Comparison of ENCODE assay signal across 8 cellular contexts in the genomic region with DNA sequence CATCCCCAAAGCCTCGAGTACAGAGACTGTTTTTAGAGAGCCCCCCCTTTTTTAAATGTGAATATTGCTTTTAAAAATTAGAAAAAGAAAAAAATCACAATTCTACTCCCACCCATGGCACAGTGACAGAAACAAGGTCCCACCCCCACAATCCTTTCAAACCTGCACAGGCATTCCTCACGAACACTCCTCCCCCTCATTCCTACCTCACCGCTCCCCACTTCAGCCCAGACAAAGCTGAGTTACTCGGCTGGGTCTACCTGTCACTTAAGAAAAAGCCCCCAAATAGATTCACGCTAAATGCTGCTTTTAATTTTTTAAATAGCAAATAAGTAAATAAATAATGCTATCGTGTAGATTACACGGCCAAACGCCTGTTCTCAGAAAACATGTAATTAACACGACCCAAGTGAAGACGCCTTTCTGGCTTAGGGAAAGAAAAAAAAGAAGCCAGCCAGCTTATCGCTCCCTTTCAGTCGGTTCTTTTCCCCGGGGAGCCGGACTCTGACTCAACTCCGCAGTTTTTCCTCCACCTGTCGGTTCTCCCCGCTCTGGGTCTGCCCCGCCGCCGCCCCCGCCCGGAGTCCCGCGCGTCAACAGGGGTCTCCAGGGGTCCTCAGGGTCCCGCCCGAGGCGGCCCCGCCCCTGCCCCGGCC. TPM values are rescaled to one million over a fixed set of nuclear protein-coding genes. Genes with fewer than 3 reads are reported as not detected.
DNase-seq lines count a peak whose midpoint lies in the region; ATAC-seq and TF ChIP-seq lines count a peak whose summit lies in the region.

No MANE protein-coding gene starts in this region.

- intact Hi-C loops in left ventricle myocardium inferior (cut with micrococcal nuclease), result no loop called here

- CTCF ChIA-PET in WTC11 (lab: Charles Lee), result interaction anchor here (0.6 to 3.0 kb wide), 16 partner anchors 9 to 559 kb away, joined by 3 to 22 read pairs (median 7); no protein-coding TSS in a partner anchor

- H3K4me3 ChIP-seq in CD4-positive, CD25-positive, alpha-beta regulatory T cell (ENCODE audit: low read depth, low read length), result peak overlapping the region; percentile 79
- H3K4me3 ChIP-seq in left ventricle myocardium inferior, result peak overlapping the region; percentile 78
- peak overlapping the region; percentile 70 for H3K4me3 ChIP-seq in retinal pigment epithelial cell (ENCODE audit: low read length)

- peaks cover 37% of the 10 kb centered on the region for H3K27me3 Mint-ChIP-seq in CD4-positive, CD25-positive, alpha-beta regulatory T cell
- peaks cover 30% of the 10 kb centered on the region for H3K27me3 Mint-ChIP-seq in WTC11 (ENCODE audit: low read depth)

- peaks cover 0 to 61% (median 31%) of the 10 kb centered on the region in 4 donors for H3K4me1 Mint-ChIP-seq in CD4-positive, CD25-positive, alpha-beta regulatory T cell
- peaks cover 27% of the 10 kb centered on the region for H3K4me1 Mint-ChIP-seq in WTC11

- no peaks in the 10 kb centered on the region for H3K9me3 Mint-ChIP-seq in CD4-positive, CD25-positive, alpha-beta regulatory T cell
- H3K9me3 Mint-ChIP-seq in WTC11, result no peaks in the 10 kb centered on the region

- peaks cover 11% of the 10 kb centered on the region for H3K27me3 ChIP-seq in CD4-positive, CD25-positive, alpha-beta regulatory T cell (ENCODE audit: control insufficient read depth, insufficient read depth, low read length)
- peaks cover 20% of the 10 kb centered on the region for H3K27me3 ChIP-seq in left ventricle myocardium inferior (ENCODE audit: low read depth)

- peak overlapping the region; percentile 57 to 87 (median 83) for H3K4me3 Mint-ChIP-seq in CD4-positive, CD25-positive, alpha-beta regulatory T cell
- H3K4me3 Mint-ChIP-seq in WTC11, result peak overlapping the region; percentile 81

- H3K36me3 Mint-ChIP-seq in CD4-positive, CD25-positive, alpha-beta regulatory T cell, result no peaks in the 10 kb centered on the region
- H3K36me3 Mint-ChIP-seq in WTC11, result no peaks in the 10 kb centered on the region

- ATAC-seq in CD4-positive, CD25-positive, alpha-beta regulatory T cell (ENCODE audit: low read depth in 2 of 2), result no peak
- ATAC-seq in HG03097 (IDR thresholded peaks at IDR 0.05; ENCODE audit: low FRiP score, unreplicated experiment), result peak; percentile 1
- no peak for ATAC-seq in WTC11
- no peak for ATAC-seq in GM18502 (IDR thresholded peaks at IDR 0.05; ENCODE audit: poor library complexity, unreplicated experiment)
- ATAC-seq in GM18868 (IDR thresholded peaks at IDR 0.05; ENCODE audit: unreplicated experiment), result no peak

- POLR2A ChIA-PET in WTC11 (lab: Charles Lee), result interaction anchor here (0.6 to 1.5 kb wide), 3 partner anchors 57 to 77 kb away, joined by 3 to 4 read pairs (median 3); no protein-coding TSS in a partner anchor

- H3K9me3 ChIP-seq in CD4-positive, CD25-positive, alpha-beta regulatory T cell (ENCODE audit: control insufficient read depth in 2 of 2, low read length in 2 of 2), result no peaks in the 10 kb centered on the region
- no peaks in the 10 kb centered on the region for H3K9me3 ChIP-seq in left ventricle myocardium inferior (replicated peaks)

- DNase-seq in CD4-positive, CD25-positive, alpha-beta regulatory T cell, result no peak
- DNase-seq in WTC11 (ENCODE audit: low spot score), result peak; percentile 15
- no peak for DNase-seq in left ventricle myocardium inferior
- DNase-seq in retinal pigment epithelial cell (ENCODE audit: low read depth), result no peak
- DNase-seq in AG08395 (ENCODE audit: low spot score), result no peak

- H3K4me1 ChIP-seq in CD4-positive, CD25-positive, alpha-beta regulatory T cell (ENCODE audit: control insufficient read depth, insufficient read depth, low read length, poor library complexity, severe bottlenecking), result peaks cover 18% of the 10 kb centered on the region
- peaks cover 29% of the 10 kb centered on the region for H3K4me1 ChIP-seq in left ventricle myocardium inferior

- TF ChIP-seq CTCF in WTC11 (IDR thresholded peaks at IDR 0.05) (no peak), left ventricle myocardium inferior (IDR thresholded peaks at IDR 0.05; ENCODE audit: borderline replicate concordance) (no peak), retinal pigment epithelial cell (conservative IDR thresholded peaks at IDR 0.05; ENCODE audit: low read depth, low read length) (no peak)

- peak overlapping the region; percentile 5 to 90 (median 53) for H3K27ac Mint-ChIP-seq in CD4-positive, CD25-positive, alpha-beta regulatory T cell
- H3K27ac Mint-ChIP-seq in WTC11, result 0 out of 2 replicates have a peak overlapping the region, but pooled peaks have one; percentile 37

- peak overlapping the region; percentile 80 for H3K27ac ChIP-seq in CD4-positive, CD25-positive, alpha-beta regulatory T cell (ENCODE audit: insufficient read depth, low read length, poor library complexity, severe bottlenecking)
- H3K27ac ChIP-seq in left ventricle myocardium inferior (replicated peaks), result peak overlapping the region; percentile 85

- H3K36me3 ChIP-seq in CD4-positive, CD25-positive, alpha-beta regulatory T cell (ENCODE audit: control insufficient read depth, insufficient read depth, low read length), result no peaks in the 10 kb centered on the region
- no peaks in the 10 kb centered on the region for H3K36me3 ChIP-seq in left ventricle myocardium inferior

TF ChIP-seq in WTC11, 78 proteins besides CTCF, POLR2A, EP300 and RAD21 (continues in another document):
- TF ChIP-seq ZNF219 (CRISPR knock-in tag; IDR thresholded peaks at IDR 0.05; ENCODE audit: borderline replicate concordance), result no peak
- TF ChIP-seq, protein P1, sequence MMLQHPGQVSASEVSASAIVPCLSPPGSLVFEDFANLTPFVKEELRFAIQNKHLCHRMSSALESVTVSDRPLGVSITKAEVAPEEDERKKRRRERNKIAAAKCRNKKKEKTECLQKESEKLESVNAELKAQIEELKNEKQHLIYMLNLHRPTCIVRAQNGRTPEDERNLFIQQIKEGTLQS (CRISPR knock-in tag; conservative IDR thresholded peaks at IDR 0.05), result no peak
- TF ChIP-seq, protein P2, sequence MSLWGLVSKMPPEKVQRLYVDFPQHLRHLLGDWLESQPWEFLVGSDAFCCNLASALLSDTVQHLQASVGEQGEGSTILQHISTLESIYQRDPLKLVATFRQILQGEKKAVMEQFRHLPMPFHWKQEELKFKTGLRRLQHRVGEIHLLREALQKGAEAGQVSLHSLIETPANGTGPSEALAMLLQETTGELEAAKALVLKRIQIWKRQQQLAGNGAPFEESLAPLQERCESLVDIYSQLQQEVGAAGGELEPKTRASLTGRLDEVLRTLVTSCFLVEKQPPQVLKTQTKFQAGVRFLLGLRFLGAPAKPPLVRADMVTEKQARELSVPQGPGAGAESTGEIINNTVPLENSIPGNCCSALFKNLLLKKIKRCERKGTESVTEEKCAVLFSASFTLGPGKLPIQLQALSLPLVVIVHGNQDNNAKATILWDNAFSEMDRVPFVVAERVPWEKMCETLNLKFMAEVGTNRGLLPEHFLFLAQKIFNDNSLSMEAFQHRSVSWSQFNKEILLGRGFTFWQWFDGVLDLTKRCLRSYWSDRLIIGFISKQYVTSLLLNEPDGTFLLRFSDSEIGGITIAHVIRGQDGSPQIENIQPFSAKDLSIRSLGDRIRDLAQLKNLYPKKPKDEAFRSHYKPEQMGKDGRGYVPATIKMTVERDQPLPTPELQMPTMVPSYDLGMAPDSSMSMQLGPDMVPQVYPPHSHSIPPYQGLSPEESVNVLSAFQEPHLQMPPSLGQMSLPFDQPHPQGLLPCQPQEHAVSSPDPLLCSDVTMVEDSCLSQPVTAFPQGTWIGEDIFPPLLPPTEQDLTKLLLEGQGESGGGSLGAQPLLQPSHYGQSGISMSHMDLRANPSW (CRISPR knock-in tag; conservative IDR thresholded peaks at IDR 0.05; ENCODE audit: low read depth), result no peak
- TF ChIP-seq CREM (CRISPR knock-in tag; IDR thresholded peaks at IDR 0.05), result no peak
- no peak for TF ChIP-seq ZNF121 (CRISPR knock-in tag; IDR thresholded peaks at IDR 0.05)
- no peak for TF ChIP-seq ZNF416 (CRISPR knock-in tag; IDR thresholded peaks at IDR 0.05)
- TF ChIP-seq ZBTB21 (CRISPR knock-in tag; IDR thresholded peaks at IDR 0.05; ENCODE audit: borderline replicate concordance), result no peak
- TF ChIP-seq, protein P3, sequence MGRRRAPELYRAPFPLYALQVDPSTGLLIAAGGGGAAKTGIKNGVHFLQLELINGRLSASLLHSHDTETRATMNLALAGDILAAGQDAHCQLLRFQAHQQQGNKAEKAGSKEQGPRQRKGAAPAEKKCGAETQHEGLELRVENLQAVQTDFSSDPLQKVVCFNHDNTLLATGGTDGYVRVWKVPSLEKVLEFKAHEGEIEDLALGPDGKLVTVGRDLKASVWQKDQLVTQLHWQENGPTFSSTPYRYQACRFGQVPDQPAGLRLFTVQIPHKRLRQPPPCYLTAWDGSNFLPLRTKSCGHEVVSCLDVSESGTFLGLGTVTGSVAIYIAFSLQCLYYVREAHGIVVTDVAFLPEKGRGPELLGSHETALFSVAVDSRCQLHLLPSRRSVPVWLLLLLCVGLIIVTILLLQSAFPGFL (CRISPR knock-in tag; IDR thresholded peaks at IDR 0.05; ENCODE audit: borderline replicate concordance), result no peak
- TF ChIP-seq, protein P4, sequence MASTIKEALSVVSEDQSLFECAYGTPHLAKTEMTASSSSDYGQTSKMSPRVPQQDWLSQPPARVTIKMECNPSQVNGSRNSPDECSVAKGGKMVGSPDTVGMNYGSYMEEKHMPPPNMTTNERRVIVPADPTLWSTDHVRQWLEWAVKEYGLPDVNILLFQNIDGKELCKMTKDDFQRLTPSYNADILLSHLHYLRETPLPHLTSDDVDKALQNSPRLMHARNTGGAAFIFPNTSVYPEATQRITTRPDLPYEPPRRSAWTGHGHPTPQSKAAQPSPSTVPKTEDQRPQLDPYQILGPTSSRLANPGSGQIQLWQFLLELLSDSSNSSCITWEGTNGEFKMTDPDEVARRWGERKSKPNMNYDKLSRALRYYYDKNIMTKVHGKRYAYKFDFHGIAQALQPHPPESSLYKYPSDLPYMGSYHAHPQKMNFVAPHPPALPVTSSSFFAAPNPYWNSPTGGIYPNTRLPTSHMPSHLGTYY (CRISPR knock-in tag; IDR thresholded peaks at IDR 0.05), result no peak
- no peak for TF ChIP-seq RELA (CRISPR knock-in tag; IDR thresholded peaks at IDR 0.05; ENCODE audit: borderline replicate concordance)

RNA-seq across cellular contexts. Expression of gene MPP7, which starts 0.7 kb away (rescaled TPM):
- total RNA-seq in CD4-positive, CD25-positive, alpha-beta regulatory T cell, result 14.3 TPM
- 10 to 100 TPM in 2 of 4 donors, 1 to 10 TPM in 2; 6.8 to 14.2 (median 10.3) TPM for polyA plus RNA-seq in CD4-positive, CD25-positive, alpha-beta regulatory T cell
- total RNA-seq in WTC11 (2021) (7.7 to 9.8 TPM (median 9.1 TPM) in 3 replicates), left ventricle myocardium inferior (14.7 TPM)
